Comparison of ENCODE assay signal across 2 cellular contexts in genomic region chr15:34437687-34438086, GRCh38.
TF ChIP-seq lines count a peak whose summit lies in the region.

A gene with protein sequence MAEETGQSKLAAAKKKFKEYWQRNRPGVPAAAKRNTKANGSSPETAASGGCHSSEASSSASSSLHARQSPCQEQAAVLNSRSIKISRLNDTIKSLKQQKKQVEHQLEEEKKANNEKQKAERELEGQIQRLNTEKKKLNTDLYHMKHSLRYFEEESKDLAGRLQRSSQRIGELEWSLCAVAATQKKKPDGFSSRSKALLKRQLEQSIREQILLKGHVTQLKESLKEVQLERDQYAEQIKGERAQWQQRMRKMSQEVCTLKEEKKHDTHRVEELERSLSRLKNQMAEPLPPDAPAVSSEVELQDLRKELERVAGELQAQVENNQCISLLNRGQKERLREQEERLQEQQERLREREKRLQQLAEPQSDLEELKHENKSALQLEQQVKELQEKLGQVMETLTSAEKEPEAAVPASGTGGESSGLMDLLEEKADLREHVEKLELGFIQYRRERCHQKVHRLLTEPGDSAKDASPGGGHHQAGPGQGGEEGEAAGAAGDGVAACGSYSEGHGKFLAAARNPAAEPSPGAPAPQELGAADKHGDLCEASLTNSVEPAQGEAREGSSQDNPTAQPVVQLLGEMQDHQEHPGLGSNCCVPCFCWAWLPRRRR (minus strand): TSS chr15:34437808. CDS start chr15:34389691, 48,117 bp downstream.

TF ChIP-seq in SK-N-SH, 30 proteins besides CTCF, POLR2A, EP300 and RAD21:
- no peak for TF ChIP-seq JUND (IDR thresholded peaks at IDR 0.05)
- TF ChIP-seq MAX (IDR thresholded peaks at IDR 0.05; ENCODE audit: low read depth), result peak; percentile 94
- no peak for TF ChIP-seq CHD2 (IDR thresholded peaks at IDR 0.05; ENCODE audit: low read length, partially characterized antibody)
- TF ChIP-seq FOXM1 (IDR thresholded peaks at IDR 0.05; ENCODE audit: low read depth), result no peak
- no peak for TF ChIP-seq FOSL2 (IDR thresholded peaks at IDR 0.05; ENCODE audit: borderline replicate concordance, low read depth)
- TF ChIP-seq NRF1 (IDR thresholded peaks at IDR 0.05; ENCODE audit: low read depth, low read length), result peak; percentile 61
- TF ChIP-seq MXI1 (IDR thresholded peaks at IDR 0.05; ENCODE audit: low read depth, low read length), result peak; percentile 92
- TF ChIP-seq EZH2phosphoT487 (IDR thresholded peaks at IDR 0.05; ENCODE audit: borderline replicate concordance, low read depth), result no peak

TF ChIP-seq in SK-N-SH treated with all-trans-retinoic acid at 6 μM for 48 hours, 23 proteins besides CTCF, POLR2A, EP300 and RAD21:
- TF ChIP-seq ZFP30 (CRISPR knock-in tag; IDR thresholded peaks at IDR 0.05) (no peak), ARNTL (CRISPR knock-in tag; IDR thresholded peaks at IDR 0.05; ENCODE audit: borderline replicate concordance, low read depth) (no peak), OSR1 (CRISPR knock-in tag; IDR thresholded peaks at IDR 0.05) (no peak), ZFP3 (CRISPR knock-in tag; IDR thresholded peaks at IDR 0.05) (no peak), SNAI2 (CRISPR knock-in tag; IDR thresholded peaks at IDR 0.05) (no peak), CSDC2 (CRISPR knock-in tag; IDR thresholded peaks at IDR 0.05) (no peak), TOX (CRISPR knock-in tag; IDR thresholded peaks at IDR 0.05; ENCODE audit: borderline replicate concordance) (no peak), ZNF70 (CRISPR knock-in tag; IDR thresholded peaks at IDR 0.05) (no peak), GLIS3 (CRISPR knock-in tag; IDR thresholded peaks at IDR 0.05) (no peak), PPARA (CRISPR knock-in tag; IDR thresholded peaks at IDR 0.05; ENCODE audit: borderline replicate concordance) (no peak), CSRNP3 (CRISPR knock-in tag; IDR thresholded peaks at IDR 0.05) (no peak), TCF4 (CRISPR knock-in tag; IDR thresholded peaks at IDR 0.05; ENCODE audit: borderline replicate concordance) (no peak), RARB (CRISPR knock-in tag; IDR thresholded peaks at IDR 0.05) (no peak)
- TF ChIP-seq, protein P1, sequence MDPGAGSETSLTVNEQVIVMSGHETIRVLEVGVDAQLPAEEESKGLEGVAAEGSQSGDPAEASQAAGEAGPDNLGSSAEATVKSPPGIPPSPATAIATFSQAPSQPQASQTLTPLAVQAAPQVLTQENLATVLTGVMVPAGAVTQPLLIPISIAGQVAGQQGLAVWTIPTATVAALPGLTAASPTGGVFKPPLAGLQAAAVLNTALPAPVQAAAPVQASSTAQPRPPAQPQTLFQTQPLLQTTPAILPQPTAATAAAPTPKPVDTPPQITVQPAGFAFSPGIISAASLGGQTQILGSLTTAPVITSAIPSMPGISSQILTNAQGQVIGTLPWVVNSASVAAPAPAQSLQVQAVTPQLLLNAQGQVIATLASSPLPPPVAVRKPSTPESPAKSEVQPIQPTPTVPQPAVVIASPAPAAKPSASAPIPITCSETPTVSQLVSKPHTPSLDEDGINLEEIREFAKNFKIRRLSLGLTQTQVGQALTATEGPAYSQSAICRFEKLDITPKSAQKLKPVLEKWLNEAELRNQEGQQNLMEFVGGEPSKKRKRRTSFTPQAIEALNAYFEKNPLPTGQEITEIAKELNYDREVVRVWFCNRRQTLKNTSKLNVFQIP (CRISPR knock-in tag; IDR thresholded peaks at IDR 0.05; ENCODE audit: borderline replicate concordance, low read depth), result no peak
